In the genomic region with DNA sequence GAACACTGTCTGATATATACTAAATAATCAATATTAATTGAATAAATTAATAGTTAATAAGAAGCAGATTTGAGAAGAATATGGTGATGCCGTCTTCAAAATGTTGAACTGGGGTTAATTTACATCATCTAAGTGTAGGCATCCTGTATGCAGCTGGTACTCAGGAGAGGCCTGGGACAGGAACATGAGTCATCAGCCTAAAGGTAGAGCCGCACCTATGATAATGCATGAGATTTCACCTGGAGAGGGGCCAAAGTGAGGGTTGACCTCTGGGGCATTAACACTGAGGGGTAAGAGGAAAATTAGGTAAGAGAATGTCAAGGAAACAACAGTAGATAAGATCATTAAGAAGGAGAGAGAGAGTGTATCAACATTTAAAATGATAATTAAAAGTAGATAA, we compare ENCODE assay signal across 25 cellular contexts. TPM values are rescaled to one million over a fixed set of nuclear protein-coding genes. Genes with fewer than 3 reads are reported as not detected.
"Had no signal": no experiment of that assay in that cellular context is flagged by ENCODE, and none has a peak within 500 bp of the region (broad histone marks: within the 10 kb centered on the region; RNA-seq: fewer than 3 reads in every experiment).

No MANE protein-coding gene starts in this region.

- H3K36me3 Mint-ChIP-seq: activated naive CD4-positive, alpha-beta T cell treated with anti-CD3 and anti-CD28 coated beads, Interleukin-2, amount 50 U/mL, for 24 hours; brain; memory B cell had no signal

- H3K9me3 ChIP-seq: esophagus muscularis mucosa, gastrocnemius medialis, mucosa of descending colon, pancreas, psoas muscle, right atrium auricular region, tibial artery had no signal

- ATAC-seq: activated CD8-positive, alpha-beta T cell treated with anti-CD3 and anti-CD28 coated beads, Interleukin-2, amount 10 ng/mL, durations not matched to agents 7 days and 5 days; gastrocnemius medialis; left cardiac atrium; mucosa of descending colon; pancreas; psoas muscle had no signal

- H3K27ac ChIP-seq: esophagus muscularis mucosa, gastrocnemius medialis, pancreas, psoas muscle, right atrium auricular region, tibial artery had no signal

- DNase-seq: activated CD4-positive, alpha-beta T cell treated with anti-CD3 and anti-CD28 coated beads, Interleukin-2, amount 50 U/mL, for 1 hour; activated CD4-positive, CD25-positive, alpha-beta regulatory T cell treated with anti-CD3 and anti-CD28 coated beads, Interleukin-2, amount 50 U/mL, for 72 hours; activated CD8-positive, alpha-beta T cell treated with anti-CD3 and anti-CD28 coated beads, Interleukin-2, amount 10 ng/mL, durations not matched to agents 7 days and 5 days; activated gamma-delta T cell treated with Interleukin-2 at 50 U/mL for 16 hours; activated T-cell treated with anti-CD3 and anti-CD28 coated beads, Interleukin-2, amount 50 U/mL, for 1 hour; aorta; caudate nucleus; effector memory CD4-positive, alpha-beta T cell; gastrocnemius medialis; hippocampal formation; left cardiac atrium; mucosa of descending colon; nephron progenitor cell; pancreas; psoas muscle; stimulated activated CD4-positive, alpha-beta T cell treated with anti-CD3 and anti-CD28 coated beads, Interleukin-1b, Interleukin-23, amount 100 ng/mL, for 48 hours; tibial artery had no signal

- H3K27me3 ChIP-seq: esophagus muscularis mucosa, gastrocnemius medialis, pancreas, right atrium auricular region, tibial artery had no signal

- H3K36me3 ChIP-seq: esophagus muscularis mucosa, gastrocnemius medialis, pancreas, right atrium auricular region, tibial artery had no signal

- H3K4me3 ChIP-seq: esophagus muscularis mucosa, gastrocnemius medialis, mucosa of descending colon, pancreas, psoas muscle, right atrium auricular region, tibial artery had no signal

- H3K27ac Mint-ChIP-seq: activated CD8-positive, alpha-beta T cell treated with anti-CD3 and anti-CD28 coated beads, Interleukin-2, amount 10 ng/mL, durations not matched to agents 7 days and 5 days; activated naive CD4-positive, alpha-beta T cell treated with anti-CD3 and anti-CD28 coated beads, Interleukin-2, amount 50 U/mL, for 24 hours; brain; memory B cell; nephron progenitor cell; stimulated activated naive CD8-positive, alpha-beta T cell treated with anti-CD3 and anti-CD28 coated beads, Interleukin-15, Interleukin-2, amounts not matched to agents 100 ng/mL and 50 ng/mL, for 24 hours had no signal

- H3K27me3 Mint-ChIP-seq: activated naive CD4-positive, alpha-beta T cell treated with anti-CD3 and anti-CD28 coated beads, Interleukin-2, amount 50 U/mL, for 24 hours; memory B cell; stimulated activated naive CD8-positive, alpha-beta T cell treated with anti-CD3 and anti-CD28 coated beads, Interleukin-15, Interleukin-2, amounts not matched to agents 100 ng/mL and 50 ng/mL, for 24 hours had no signal

- H3K9me3 Mint-ChIP-seq: activated naive CD4-positive, alpha-beta T cell treated with anti-CD3 and anti-CD28 coated beads, Interleukin-2, amount 50 U/mL, for 24 hours; stimulated activated naive CD8-positive, alpha-beta T cell treated with anti-CD3 and anti-CD28 coated beads, Interleukin-15, Interleukin-2, amounts not matched to agents 100 ng/mL and 50 ng/mL, for 24 hours had no signal

- H3K4me3 Mint-ChIP-seq: activated CD8-positive, alpha-beta T cell treated with anti-CD3 and anti-CD28 coated beads, Interleukin-2, amount 10 ng/mL, durations not matched to agents 7 days and 5 days; activated naive CD4-positive, alpha-beta T cell treated with anti-CD3 and anti-CD28 coated beads, Interleukin-2, amount 50 U/mL, for 24 hours; brain; memory B cell; nephron progenitor cell; stimulated activated naive CD8-positive, alpha-beta T cell treated with anti-CD3 and anti-CD28 coated beads, Interleukin-15, Interleukin-2, amounts not matched to agents 100 ng/mL and 50 ng/mL, for 24 hours had no signal

- H3K4me1 Mint-ChIP-seq: brain, memory B cell had no signal

- H3K4me1 ChIP-seq: esophagus muscularis mucosa, gastrocnemius medialis, pancreas, psoas muscle, right atrium auricular region, tibial artery had no signal

RNA-seq across cellular contexts. Expression of a gene that starts 20.2 kb away (rescaled TPM):
- total RNA-seq: activated CD8-positive, alpha-beta T cell treated with anti-CD3 and anti-CD28 coated beads, Interleukin-2, amount 10 ng/mL, durations not matched to agents 7 days and 5 days; dermis microvascular lymphatic vessel endothelial cell; T-helper 2 cell treated with Interferon-gamma antibody and Interleukin-4, amounts not matched to agents 100 ng/mL and 5 ng/mL, for 36 hours had no signal
